1 cellular context compared by ENCODE assay signal in the genomic region with DNA sequence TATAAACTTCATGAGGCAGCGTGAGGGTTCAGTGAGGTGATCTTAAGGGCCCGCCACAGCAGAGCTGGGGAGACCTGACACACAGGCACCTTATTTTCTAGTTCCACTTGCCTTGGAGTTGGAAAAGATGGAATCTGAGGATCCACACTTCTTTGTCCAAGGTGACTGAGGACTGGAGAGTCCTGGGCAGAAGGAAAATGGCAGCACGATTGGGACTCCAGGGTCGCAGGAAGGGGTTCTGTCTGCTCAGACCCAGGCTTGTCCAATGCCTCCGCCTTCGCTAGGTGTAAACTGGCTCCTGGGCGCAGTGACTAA.
A peak's percentile ranks its signal among the peaks of the same experiment; 100 is the strongest.
TF ChIP-seq lines count a peak whose summit lies in the region.

No MANE protein-coding gene starts in this region.

TF ChIP-seq in K562, 482 proteins besides CTCF, POLR2A, EP300 and RAD21:
- TF ChIP-seq MIER1 (IDR thresholded peaks at IDR 0.05; ENCODE audit: low read depth) (no peak), ZNF134 (CRISPR knock-in tag; conservative IDR thresholded peaks at IDR 0.05) (no peak), NRF1 (conservative IDR thresholded peaks at IDR 0.05 in 1 of 2, IDR thresholded peaks at IDR 0.05 in 1 of 2) (no peak), GTF2E2 (tag; IDR thresholded peaks at IDR 0.05) (no peak), TAF7 (tag; IDR thresholded peaks at IDR 0.05) (no peak), SP1 (CRISPR knock-in tag; IDR thresholded peaks at IDR 0.05) (no peak), RHOXF2B (CRISPR knock-in tag; conservative IDR thresholded peaks at IDR 0.05) (no peak), XRCC4 (IDR thresholded peaks at IDR 0.05; ENCODE audit: extremely low read depth, insufficient read depth, insufficient read length) (no peak), SMAD4 (CRISPR knock-in tag; conservative IDR thresholded peaks at IDR 0.05) (no peak), ELF2 (CRISPR knock-in tag; IDR thresholded peaks at IDR 0.05) (no peak), ZNF785 (CRISPR knock-in tag; IDR thresholded peaks at IDR 0.05) (no peak), ZNF79 (CRISPR knock-in tag; IDR thresholded peaks at IDR 0.05; ENCODE audit: low read depth) (no peak), SMARCA4 (IDR thresholded peaks at IDR 0.05) (0 out of 2 replicates have a peak, but pooled peaks have one; percentile 10), HNRNPK (IDR thresholded peaks at IDR 0.05; ENCODE audit: low read depth, low read length, poor library complexity, severe bottlenecking) (no peak), ZBTB7A (IDR thresholded peaks at IDR 0.05; ENCODE audit: borderline replicate concordance, control insufficient read depth, low read depth, low read length) (0 out of 2 replicates have a peak, but pooled peaks have one; percentile 69), HDAC8 (tag; IDR thresholded peaks at IDR 0.05) (no peak), KLF10 (CRISPR knock-in tag; IDR thresholded peaks at IDR 0.05) (no peak), ZNF263 (CRISPR knock-in tag; IDR thresholded peaks at IDR 0.05; ENCODE audit: borderline replicate concordance) (peak; percentile 32; the same call in 1 of the 2 replicates), FOSL1 (tag; conservative IDR thresholded peaks at IDR 0.05) (peak; percentile 88; the same call in 1 of the 2 replicates), IFI16 (CRISPR knock-in tag; IDR thresholded peaks at IDR 0.05) (no peak), KDM5B (IDR thresholded peaks at IDR 0.05; ENCODE audit: insufficient replicate concordance, low read depth, low read length) (no peak), DPF2 (IDR thresholded peaks at IDR 0.05) (peak; percentile 63; the same call in 1 of the 2 replicates), PTBP1 (IDR thresholded peaks at IDR 0.05; ENCODE audit: low read depth, low read length) (no peak), CCNT2 (IDR thresholded peaks at IDR 0.05; ENCODE audit: borderline replicate concordance, extremely low read depth, insufficient read length, low read depth, low read length) (no peak)
- TF ChIP-seq, protein P1, sequence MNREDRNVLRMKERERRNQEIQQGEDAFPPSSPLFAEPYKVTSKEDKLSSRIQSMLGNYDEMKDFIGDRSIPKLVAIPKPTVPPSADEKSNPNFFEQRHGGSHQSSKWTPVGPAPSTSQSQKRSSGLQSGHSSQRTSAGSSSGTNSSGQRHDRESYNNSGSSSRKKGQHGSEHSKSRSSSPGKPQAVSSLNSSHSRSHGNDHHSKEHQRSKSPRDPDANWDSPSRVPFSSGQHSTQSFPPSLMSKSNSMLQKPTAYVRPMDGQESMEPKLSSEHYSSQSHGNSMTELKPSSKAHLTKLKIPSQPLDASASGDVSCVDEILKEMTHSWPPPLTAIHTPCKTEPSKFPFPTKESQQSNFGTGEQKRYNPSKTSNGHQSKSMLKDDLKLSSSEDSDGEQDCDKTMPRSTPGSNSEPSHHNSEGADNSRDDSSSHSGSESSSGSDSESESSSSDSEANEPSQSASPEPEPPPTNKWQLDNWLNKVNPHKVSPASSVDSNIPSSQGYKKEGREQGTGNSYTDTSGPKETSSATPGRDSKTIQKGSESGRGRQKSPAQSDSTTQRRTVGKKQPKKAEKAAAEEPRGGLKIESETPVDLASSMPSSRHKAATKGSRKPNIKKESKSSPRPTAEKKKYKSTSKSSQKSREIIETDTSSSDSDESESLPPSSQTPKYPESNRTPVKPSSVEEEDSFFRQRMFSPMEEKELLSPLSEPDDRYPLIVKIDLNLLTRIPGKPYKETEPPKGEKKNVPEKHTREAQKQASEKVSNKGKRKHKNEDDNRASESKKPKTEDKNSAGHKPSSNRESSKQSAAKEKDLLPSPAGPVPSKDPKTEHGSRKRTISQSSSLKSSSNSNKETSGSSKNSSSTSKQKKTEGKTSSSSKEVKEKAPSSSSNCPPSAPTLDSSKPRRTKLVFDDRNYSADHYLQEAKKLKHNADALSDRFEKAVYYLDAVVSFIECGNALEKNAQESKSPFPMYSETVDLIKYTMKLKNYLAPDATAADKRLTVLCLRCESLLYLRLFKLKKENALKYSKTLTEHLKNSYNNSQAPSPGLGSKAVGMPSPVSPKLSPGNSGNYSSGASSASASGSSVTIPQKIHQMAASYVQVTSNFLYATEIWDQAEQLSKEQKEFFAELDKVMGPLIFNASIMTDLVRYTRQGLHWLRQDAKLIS (CRISPR knock-in tag; IDR thresholded peaks at IDR 0.05) = no peak
- TF ChIP-seq, protein P2, sequence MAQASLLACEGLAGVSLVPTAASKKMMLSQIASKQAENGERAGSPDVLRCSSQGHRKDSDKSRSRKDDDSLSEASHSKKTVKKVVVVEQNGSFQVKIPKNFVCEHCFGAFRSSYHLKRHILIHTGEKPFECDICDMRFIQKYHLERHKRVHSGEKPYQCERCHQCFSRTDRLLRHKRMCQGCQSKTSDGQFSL (CRISPR knock-in tag; IDR thresholded peaks at IDR 0.05) = 0 out of 2 replicates have a peak, but pooled peaks have one; percentile 32
- TF ChIP-seq, protein P2 (tag; IDR thresholded peaks at IDR 0.05) = no peak
- TF ChIP-seq, protein P3, sequence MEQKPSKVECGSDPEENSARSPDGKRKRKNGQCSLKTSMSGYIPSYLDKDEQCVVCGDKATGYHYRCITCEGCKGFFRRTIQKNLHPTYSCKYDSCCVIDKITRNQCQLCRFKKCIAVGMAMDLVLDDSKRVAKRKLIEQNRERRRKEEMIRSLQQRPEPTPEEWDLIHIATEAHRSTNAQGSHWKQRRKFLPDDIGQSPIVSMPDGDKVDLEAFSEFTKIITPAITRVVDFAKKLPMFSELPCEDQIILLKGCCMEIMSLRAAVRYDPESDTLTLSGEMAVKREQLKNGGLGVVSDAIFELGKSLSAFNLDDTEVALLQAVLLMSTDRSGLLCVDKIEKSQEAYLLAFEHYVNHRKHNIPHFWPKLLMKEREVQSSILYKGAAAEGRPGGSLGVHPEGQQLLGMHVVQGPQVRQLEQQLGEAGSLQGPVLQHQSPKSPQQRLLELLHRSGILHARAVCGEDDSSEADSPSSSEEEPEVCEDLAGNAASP (IDR thresholded peaks at IDR 0.05) = no peak
- TF ChIP-seq, protein P4, sequence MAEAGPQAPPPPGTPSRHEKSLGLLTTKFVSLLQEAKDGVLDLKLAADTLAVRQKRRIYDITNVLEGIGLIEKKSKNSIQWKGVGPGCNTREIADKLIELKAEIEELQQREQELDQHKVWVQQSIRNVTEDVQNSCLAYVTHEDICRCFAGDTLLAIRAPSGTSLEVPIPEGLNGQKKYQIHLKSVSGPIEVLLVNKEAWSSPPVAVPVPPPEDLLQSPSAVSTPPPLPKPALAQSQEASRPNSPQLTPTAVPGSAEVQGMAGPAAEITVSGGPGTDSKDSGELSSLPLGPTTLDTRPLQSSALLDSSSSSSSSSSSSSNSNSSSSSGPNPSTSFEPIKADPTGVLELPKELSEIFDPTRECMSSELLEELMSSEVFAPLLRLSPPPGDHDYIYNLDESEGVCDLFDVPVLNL (CRISPR knock-in tag; IDR thresholded peaks at IDR 0.05; ENCODE audit: low read depth) = no peak
